Comparison of ENCODE assay signal across 8 cellular contexts in the genomic region with DNA sequence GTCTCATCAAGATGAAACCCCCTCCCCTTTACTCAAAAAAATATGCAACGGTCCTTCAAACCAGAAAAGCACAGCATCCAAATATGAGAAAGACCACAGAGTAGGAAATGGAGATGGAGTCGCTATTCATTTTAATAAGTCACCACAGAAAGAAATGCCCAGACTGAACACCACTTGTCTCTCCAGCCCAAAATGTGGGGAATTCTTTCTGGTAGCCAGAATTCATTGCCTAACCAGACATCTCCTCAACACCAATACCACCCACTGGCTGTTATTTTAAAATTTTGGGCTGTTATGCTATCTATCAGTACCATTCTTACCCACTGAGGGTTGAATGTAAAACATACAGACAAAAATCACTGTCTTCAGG.
A peak's percentile ranks its signal among the peaks of the same experiment; 100 is the strongest.
DNase-seq lines count a peak whose midpoint lies in the region; ATAC-seq and TF ChIP-seq lines count a peak whose summit lies in the region.

No MANE protein-coding gene starts in this region.

- peak overlapping the region; percentile 40 for H3K27ac ChIP-seq in lower lobe of right lung
- H3K27ac ChIP-seq in thymus (ENCODE audit: low read depth): peak overlapping the region; percentile 59

- H3K27me3 Mint-ChIP-seq in T-helper 2 cell treated with Interferon-gamma antibody and Interleukin-4, amounts not matched to agents 5 μg/mL and 100 μg/mL, for 36 hours (ENCODE audit: low read depth): no peaks in the 10 kb centered on the region
- H3K27me3 Mint-ChIP-seq in activated naive CD8-positive, alpha-beta T cell treated with anti-CD3 and anti-CD28 coated beads for 36 hours: no peaks in the 10 kb centered on the region

- H3K27ac Mint-ChIP-seq in T-helper 2 cell treated with Interferon-gamma antibody and Interleukin-4, amounts not matched to agents 5 μg/mL and 100 μg/mL, for 36 hours: peak overlapping the region; percentile 53
- H3K27ac Mint-ChIP-seq in activated naive CD8-positive, alpha-beta T cell treated with anti-CD3 and anti-CD28 coated beads for 36 hours: peak overlapping the region; percentile 42

- no peaks in the 10 kb centered on the region for H3K9me3 Mint-ChIP-seq in T-helper 2 cell treated with Interferon-gamma antibody and Interleukin-4, amounts not matched to agents 5 μg/mL and 100 μg/mL, for 36 hours
- no peaks in the 10 kb centered on the region for H3K9me3 Mint-ChIP-seq in activated naive CD8-positive, alpha-beta T cell treated with anti-CD3 and anti-CD28 coated beads for 36 hours

- H3K27me3 ChIP-seq in lower lobe of right lung (ENCODE audit: low read depth): no peaks in the 10 kb centered on the region
- H3K27me3 ChIP-seq in thymus (ENCODE audit: control insufficient read depth, insufficient read depth): no peaks in the 10 kb centered on the region

- DNase-seq in T-helper 2 cell treated with Interferon-gamma antibody and Interleukin-4, amounts not matched to agents 5 μg/mL and 100 μg/mL, for 36 hours (ENCODE audit: low spot score): no peak
- DNase-seq in T-helper 2 cell: no peak
- no peak for DNase-seq in activated naive CD8-positive, alpha-beta T cell treated with anti-CD3 and anti-CD28 coated beads for 36 hours
- no peak for DNase-seq in lower lobe of right lung
- DNase-seq in H4 (ENCODE audit: low spot score): no peak
- no peak for DNase-seq in stimulated activated CD4-positive, alpha-beta T cell treated with anti-CD3 and anti-CD28 coated beads, Interleukin-4, amount 100 ng/mL, for 24 hours
- DNase-seq in NCI-H1436 treated with DMSO at 0.1 percent for 48 hours (lab: John Stamatoyannopoulos, UW): no peak

- no peaks in the 10 kb centered on the region for H3K36me3 ChIP-seq in lower lobe of right lung
- no peaks in the 10 kb centered on the region for H3K36me3 ChIP-seq in thymus (ENCODE audit: control insufficient read depth, insufficient read depth)

- intact Hi-C loops in lower lobe of right lung (cut with DNase I): no loop called here

- H3K4me1 Mint-ChIP-seq in T-helper 2 cell treated with Interferon-gamma antibody and Interleukin-4, amounts not matched to agents 5 μg/mL and 100 μg/mL, for 36 hours (ENCODE audit: low read depth): peaks cover 12% of the 10 kb centered on the region
- H3K4me1 Mint-ChIP-seq in activated naive CD8-positive, alpha-beta T cell treated with anti-CD3 and anti-CD28 coated beads for 36 hours: peaks cover 29% of the 10 kb centered on the region

- H3K4me1 ChIP-seq in lower lobe of right lung (peaks cover 39% of the 10 kb centered on the region), thymus (ENCODE audit: control insufficient read depth, insufficient read depth, low read length) (peaks cover 2% of the 10 kb centered on the region)

- H3K9me3 ChIP-seq in lower lobe of right lung (no peaks in the 10 kb centered on the region), thymus (ENCODE audit: control insufficient read depth) (no peaks in the 10 kb centered on the region)

- peak in 1 of 2 donors; percentile 5 for ATAC-seq in lower lobe of right lung

- no peak overlapping the region for H3K4me3 Mint-ChIP-seq in T-helper 2 cell treated with Interferon-gamma antibody and Interleukin-4, amounts not matched to agents 5 μg/mL and 100 μg/mL, for 36 hours
- H3K4me3 Mint-ChIP-seq in activated naive CD8-positive, alpha-beta T cell treated with anti-CD3 and anti-CD28 coated beads for 36 hours: no peak overlapping the region

- H3K4me3 ChIP-seq in lower lobe of right lung: no peak overlapping the region
- no peak overlapping the region for H3K4me3 ChIP-seq in thymus (ENCODE audit: low read length)

- no peak for TF ChIP-seq CTCF in lower lobe of right lung (IDR thresholded peaks at IDR 0.05)

- WGBS in thymus: 47% methylated on average over 2 of the region's 2 CpGs

- peaks cover 24% of the 10 kb centered on the region for H3K36me3 Mint-ChIP-seq in T-helper 2 cell treated with Interferon-gamma antibody and Interleukin-4, amounts not matched to agents 5 μg/mL and 100 μg/mL, for 36 hours (ENCODE audit: low read depth)
- peaks cover 9% of the 10 kb centered on the region for H3K36me3 Mint-ChIP-seq in activated naive CD8-positive, alpha-beta T cell treated with anti-CD3 and anti-CD28 coated beads for 36 hours
